Comparison of ENCODE assay signal across 16 cellular contexts in genomic region chr5:154866841-154867240, GRCh38. TPM values are rescaled to one million over a fixed set of nuclear protein-coding genes. Genes with fewer than 3 reads are reported as not detected.
DNase-seq lines count a peak whose midpoint lies in the region; ATAC-seq and TF ChIP-seq lines count a peak whose summit lies in the region.
"Had no signal": no experiment of that assay in that cellular context is flagged by ENCODE, and none has a peak within 500 bp of the region (broad histone marks: within the 10 kb centered on the region; RNA-seq: fewer than 3 reads in every experiment).

No MANE protein-coding gene starts in this region.

- H3K9me3 ChIP-seq in T-helper 17 cell (ENCODE audit: control insufficient read depth, low read length, poor library complexity, severe bottlenecking), result no peaks in the 10 kb centered on the region
- H3K9me3 ChIP-seq in thoracic aorta, result no peaks in the 10 kb centered on the region
- H3K9me3 ChIP-seq: HAP-1 had no signal

- CTCF ChIA-PET in activated naive CD4-positive, alpha-beta T cell treated with anti-CD3 and anti-CD28 coated beads for 36 hours (lab: Charles Lee), result interaction anchor here (0.9 kb wide), 1 partner anchor 215 kb away, joined by 3 read pairs; no protein-coding TSS in a partner anchor

- no peak overlapping the region for H3K4me3 Mint-ChIP-seq in activated naive CD4-positive, alpha-beta T cell treated with anti-CD3 and anti-CD28 coated beads, Interleukin-2, amount 50 U/mL, for 24 hours
- no peak overlapping the region for H3K4me3 Mint-ChIP-seq in activated naive CD4-positive, alpha-beta T cell treated with anti-CD3 and anti-CD28 coated beads for 36 hours
- no peak overlapping the region for H3K4me3 Mint-ChIP-seq in T-helper 17 cell
- no peak overlapping the region for H3K4me3 Mint-ChIP-seq in effector memory CD8-positive, alpha-beta T cell
- H3K4me3 Mint-ChIP-seq in type B pancreatic cell, result no peak overlapping the region

- no peaks in the 10 kb centered on the region for H3K27me3 ChIP-seq in thoracic aorta (replicated peaks; ENCODE audit: insufficient read depth)

- no peaks in the 10 kb centered on the region for H3K9me3 Mint-ChIP-seq in activated naive CD4-positive, alpha-beta T cell treated with anti-CD3 and anti-CD28 coated beads, Interleukin-2, amount 50 U/mL, for 24 hours
- H3K9me3 Mint-ChIP-seq in activated naive CD4-positive, alpha-beta T cell treated with anti-CD3 and anti-CD28 coated beads for 36 hours, result no peaks in the 10 kb centered on the region
- H3K9me3 Mint-ChIP-seq in effector memory CD8-positive, alpha-beta T cell, result no peaks in the 10 kb centered on the region
- no peaks in the 10 kb centered on the region for H3K9me3 Mint-ChIP-seq in type B pancreatic cell

- no peak for DNase-seq in activated naive CD4-positive, alpha-beta T cell treated with anti-CD3 and anti-CD28 coated beads for 36 hours
- DNase-seq in T-helper 17 cell, result no peak
- no peak for DNase-seq in effector memory CD8-positive, alpha-beta T cell
- DNase-seq in thoracic aorta (ENCODE audit: low spot score), result no peak
- DNase-seq in type B pancreatic cell (ENCODE audit: extremely low spot score, unreplicated experiment), result no peak
- DNase-seq in activated gamma-delta T cell (lab: John Stamatoyannopoulos, UW), result no peak
- DNase-seq: C1 segment of cervical spinal cord, DMS 273 treated with DMSO at 0.1 percent for 48 hours, GF-D8, NCI-H187, NCI-H226, NCI-H524 treated with DMSO at 0.1 percent for 48 hours had no signal

- ATAC-seq in T-helper 17 cell, result no peak
- ATAC-seq in effector memory CD8-positive, alpha-beta T cell (replicated peaks), result no peak
- peak; percentile 43 for ATAC-seq in thoracic aorta (ENCODE audit: insufficient number of reproducible peaks, low FRiP score, low read depth)
- ATAC-seq: Panc1 had no signal

- H3K27ac ChIP-seq in thoracic aorta, result peak overlapping the region in 1 of 2 donors; percentile 48

- peak overlapping the region; percentile 56 for H3K27ac Mint-ChIP-seq in activated naive CD4-positive, alpha-beta T cell treated with anti-CD3 and anti-CD28 coated beads, Interleukin-2, amount 50 U/mL, for 24 hours
- H3K27ac Mint-ChIP-seq in activated naive CD4-positive, alpha-beta T cell treated with anti-CD3 and anti-CD28 coated beads for 36 hours, result no peak overlapping the region
- peak overlapping the region; percentile 27 for H3K27ac Mint-ChIP-seq in T-helper 17 cell
- peak overlapping the region; percentile 13 to 22 for H3K27ac Mint-ChIP-seq in effector memory CD8-positive, alpha-beta T cell
- H3K27ac Mint-ChIP-seq in type B pancreatic cell, result no peak overlapping the region

- H3K36me3 ChIP-seq in thoracic aorta, result peaks cover 27% of the 10 kb centered on the region

- TF ChIP-seq CTCF in thoracic aorta (IDR thresholded peaks at IDR 0.05) (no peak), type B pancreatic cell (conservative IDR thresholded peaks at IDR 0.05) (no peak)

- H3K4me1 Mint-ChIP-seq in activated naive CD4-positive, alpha-beta T cell treated with anti-CD3 and anti-CD28 coated beads, Interleukin-2, amount 50 U/mL, for 24 hours, result peaks cover 47% of the 10 kb centered on the region
- H3K4me1 Mint-ChIP-seq in activated naive CD4-positive, alpha-beta T cell treated with anti-CD3 and anti-CD28 coated beads for 36 hours (ENCODE audit: low read depth), result peaks cover 34% of the 10 kb centered on the region
- H3K4me1 Mint-ChIP-seq in T-helper 17 cell, result peaks cover 23% of the 10 kb centered on the region
- H3K4me1 Mint-ChIP-seq in effector memory CD8-positive, alpha-beta T cell (ENCODE audit: low read depth in 2 of 2), result peaks cover 21 to 35% of the 10 kb centered on the region in 2 donors
- peaks cover 4% of the 10 kb centered on the region for H3K4me1 Mint-ChIP-seq in type B pancreatic cell (ENCODE audit: unreplicated experiment)

- H3K4me3 ChIP-seq in thoracic aorta, result no peak overlapping the region
- H3K4me3 ChIP-seq: HAP-1 had no signal

- H3K4me1 ChIP-seq in thoracic aorta (ENCODE audit: control insufficient read depth in 1 of 2, low read depth in 2 of 2), result peaks cover 21 to 30% of the 10 kb centered on the region in 2 donors
- H3K4me1 ChIP-seq: HAP-1 had no signal

- H3K36me3 Mint-ChIP-seq in activated naive CD4-positive, alpha-beta T cell treated with anti-CD3 and anti-CD28 coated beads, Interleukin-2, amount 50 U/mL, for 24 hours, result peaks cover 19% of the 10 kb centered on the region
- H3K36me3 Mint-ChIP-seq in activated naive CD4-positive, alpha-beta T cell treated with anti-CD3 and anti-CD28 coated beads for 36 hours (ENCODE audit: low read depth), result peaks cover 42% of the 10 kb centered on the region
- peaks cover 7% of the 10 kb centered on the region for H3K36me3 Mint-ChIP-seq in T-helper 17 cell (ENCODE audit: low read depth)
- peaks cover 86% of the 10 kb centered on the region for H3K36me3 Mint-ChIP-seq in effector memory CD8-positive, alpha-beta T cell (ENCODE audit: insufficient read depth)
- peaks cover 50% of the 10 kb centered on the region for H3K36me3 Mint-ChIP-seq in type B pancreatic cell

- intact Hi-C loops in activated naive CD4-positive, alpha-beta T cell treated with anti-CD3 and anti-CD28 coated beads for 36 hours (cut with micrococcal nuclease), result no loop called here

- no peaks in the 10 kb centered on the region for H3K27me3 Mint-ChIP-seq in activated naive CD4-positive, alpha-beta T cell treated with anti-CD3 and anti-CD28 coated beads, Interleukin-2, amount 50 U/mL, for 24 hours
- no peaks in the 10 kb centered on the region for H3K27me3 Mint-ChIP-seq in activated naive CD4-positive, alpha-beta T cell treated with anti-CD3 and anti-CD28 coated beads for 36 hours (ENCODE audit: low read depth)
- H3K27me3 Mint-ChIP-seq in T-helper 17 cell (no peaks in the 10 kb centered on the region), type B pancreatic cell (no peaks in the 10 kb centered on the region)
- no peaks in the 10 kb centered on the region for H3K27me3 Mint-ChIP-seq in effector memory CD8-positive, alpha-beta T cell

RNA-seq across cellular contexts. Expression of gene CNOT8, which starts 8.4 kb away (rescaled TPM):
- total RNA-seq in activated naive CD4-positive, alpha-beta T cell treated with anti-CD3 and anti-CD28 coated beads for 36 hours, result 10 to 100 TPM; 63.5 to 65.3 TPM
- total RNA-seq in T-helper 17 cell (100 to 1,000 TPM; 109 to 111 TPM), thoracic aorta (10 to 100 TPM; 75.5 to 90.9 TPM), type B pancreatic cell (ENCODE audit: low replicate concordance) (41.4 and 51.5 TPM in 2 replicates)

RNA-seq across cellular contexts. Expression of gene FAXDC2, which starts 16.4 kb away (rescaled TPM):
- total RNA-seq in activated naive CD4-positive, alpha-beta T cell treated with anti-CD3 and anti-CD28 coated beads for 36 hours, result not detected
- total RNA-seq in T-helper 17 cell, result 10 to 100 TPM in 1 of 2 donors, 1 to 10 TPM in 1; 1.1 to 36.8 TPM
- total RNA-seq in thoracic aorta, result 10 to 100 TPM; 43.9 to 70.5 TPM
- total RNA-seq in type B pancreatic cell (ENCODE audit: low replicate concordance), result 9.3 and 24.9 TPM in 2 replicates
- total RNA-seq: A673 had no signal

Comparison
In these comparisons a context has a peak if more than half of its experiments do, and no peak if none do; other contexts are left out.
1. H3K27ac Mint-ChIP-seq: peak in activated naive CD4-positive, alpha-beta T cell treated with anti-CD3 and anti-CD28 coated beads, Interleukin-2, amount 50 U/mL, for 24 hours (single experiment), T-helper 17 cell (single experiment) and effector memory CD8-positive, alpha-beta T cell (2 of 2); none in activated naive CD4-positive, alpha-beta T cell treated with anti-CD3 and anti-CD28 coated beads for 36 hours (single experiment) and type B pancreatic cell (single experiment).